ENCODE assay signal across 9 cellular contexts in genomic region chr11:83195176-83195531, GRCh38. TPM values are rescaled to one million over a fixed set of nuclear protein-coding genes. Genes with fewer than 3 reads are reported as not detected.
DNase-seq lines count a peak whose midpoint lies in the region; ATAC-seq and TF ChIP-seq lines count a peak whose summit lies in the region.
"Had no signal": no experiment of that assay in that cellular context is flagged by ENCODE, and none has a peak within 500 bp of the region (broad histone marks: within the 10 kb centered on the region; RNA-seq: fewer than 3 reads in every experiment).

No MANE protein-coding gene starts in this region.

- H3K36me3 Mint-ChIP-seq in memory B cell, result peaks cover 10% of the 10 kb centered on the region

- H3K79me2 ChIP-seq in ACC112 (ENCODE audit: control insufficient read depth, insufficient read depth, low read length, unreplicated experiment), result peaks cover 41% of the 10 kb centered on the region

- CTCF ChIA-PET in HEK293 (lab: Yijun Ruan, JAX), result interaction anchor here (0.9 kb wide), 1 partner anchor 55 kb away, joined by 4 read pairs; no protein-coding TSS in a partner anchor

- H3K27ac ChIP-seq in ACC112 (ENCODE audit: low read depth, low read length) (peak overlapping the region; percentile 88), HEK293 (ENCODE audit: extremely low read depth, low read depth, low read length) (no peak overlapping the region), ascending aorta (peak overlapping the region; percentile 86 to 92)

- H3K36me3 ChIP-seq in ACC112 (ENCODE audit: insufficient read depth, low read length) (peaks cover 17% of the 10 kb centered on the region), HEK293 (ENCODE audit: control insufficient read depth in 2 of 2, insufficient read depth in 1 of 2, low read length in 2 of 2) (peaks cover 3 to 33% of the 10 kb centered on the region in 2 experiments; a peak in 2 of 3 replicates), ascending aorta (peaks cover 12 to 23% of the 10 kb centered on the region in 2 donors)

- no peak for ATAC-seq in memory B cell (ENCODE audit: low read depth)
- ATAC-seq in GM21619 (IDR thresholded peaks at IDR 0.05; ENCODE audit: unreplicated experiment), result no peak
- ATAC-seq in HG03108 (IDR thresholded peaks at IDR 0.05; ENCODE audit: unreplicated experiment), result no peak

- H3K9me3 ChIP-seq in HEK293 (ENCODE audit: control insufficient read depth, insufficient read depth, low read depth, low read length), result no peaks in the 10 kb centered on the region
- no peaks in the 10 kb centered on the region for H3K9me3 ChIP-seq in ascending aorta

- intact Hi-C loops in ascending aorta (cut with DNase I), result loop anchor here (5.0 kb wide), 1 partner anchor 473 kb away; no protein-coding TSS in a partner anchor

- H3K4me3 ChIP-seq in ACC112 (ENCODE audit: low read depth, low read length) (peak overlapping the region; percentile 95), HEK293 (ENCODE audit: low read depth, low read length) (peak overlapping the region; percentile 73), ascending aorta (peak overlapping the region; percentile 73 to 93)

- H3K27ac Mint-ChIP-seq in memory B cell, result peak overlapping the region; percentile 97

- DNase-seq in ascending aorta (ENCODE audit: low spot score in 2 of 2) (no peak), memory B cell (ENCODE audit: low spot score in 2 of 2) (no peak), SW480 (ENCODE audit: low spot score) (no peak)
- no peak for DNase-seq in stimulated activated CD4-positive, alpha-beta T cell treated with anti-CD3 and anti-CD28 coated beads, Interleukin-2, amount 100 ng/mL, for 48 hours
- DNase-seq: cerebellar nuclear complex had no signal

- H3K27me3 ChIP-seq in ACC112 (ENCODE audit: insufficient read depth, low read length) (no peaks in the 10 kb centered on the region), ascending aorta (no peaks in the 10 kb centered on the region)

- H3K4me3 Mint-ChIP-seq in memory B cell, result peak overlapping the region; percentile 97

- POLR2A ChIA-PET in HEK293 (lab: Yijun Ruan, JAX), result interaction anchor here (0.7 kb wide), 1 partner anchor 38 kb away, joined by 3 read pairs; the partner anchor contains the start of gene PCF11

- H3K4me1 ChIP-seq in ACC112 (ENCODE audit: control insufficient read depth, insufficient read depth, low read length, unreplicated experiment) (peaks cover 35% of the 10 kb centered on the region), HEK293 (ENCODE audit: control insufficient read depth, insufficient read depth, low read length) (0 out of 2 replicates have a peak, but pooled peaks cover 3% of the 10 kb centered on the region), ascending aorta (peaks cover 4 to 23% of the 10 kb centered on the region in 2 donors)

- no peaks in the 10 kb centered on the region for H3K9me3 Mint-ChIP-seq in memory B cell

- no peaks in the 10 kb centered on the region for H3K27me3 Mint-ChIP-seq in memory B cell

- peaks cover 35% of the 10 kb centered on the region for H3K4me1 Mint-ChIP-seq in memory B cell

- H2AFZ ChIP-seq in ACC112 (ENCODE audit: low read length, unreplicated experiment), result no peak overlapping the region

- TF ChIP-seq CTCF in HEK293 (tag by site-specific recombination; IDR thresholded peaks at IDR 0.05) (no peak), ascending aorta (IDR thresholded peaks at IDR 0.05) (no peak)

TF ChIP-seq in HEK293, 187 proteins besides CTCF, POLR2A, EP300 and RAD21:
- TF ChIP-seq HIC1 (tag by site-specific recombination; IDR thresholded peaks at IDR 0.05) (no peak), ZNF707 (tag by site-specific recombination; IDR thresholded peaks at IDR 0.05) (no peak), GLI4 (tag by site-specific recombination; IDR thresholded peaks at IDR 0.05) (no peak), ZNF549 (tag by site-specific recombination; IDR thresholded peaks at IDR 0.05) (no peak), ZNF610 (tag by site-specific recombination; IDR thresholded peaks at IDR 0.05; ENCODE audit: borderline replicate concordance) (no peak), ZNF660 (tag by site-specific recombination; IDR thresholded peaks at IDR 0.05) (no peak), ZNF175 (tag by site-specific recombination; IDR thresholded peaks at IDR 0.05) (no peak), ZNF132 (tag by site-specific recombination; IDR thresholded peaks at IDR 0.05; ENCODE audit: borderline replicate concordance) (no peak), ZNF19 (tag by site-specific recombination; IDR thresholded peaks at IDR 0.05; ENCODE audit: low read depth) (no peak)

RNA-seq across cellular contexts. Expression of gene ANKRD42, which starts 1.6 kb away (rescaled TPM):
- 25.1 TPM for total RNA-seq in ascending aorta

RNA-seq across cellular contexts. Expression of gene PCF11, which starts 38.2 kb away (rescaled TPM):
- 19.2 TPM for total RNA-seq in ascending aorta
